ENCODE assay signal across 19 cellular contexts in the genomic region with DNA sequence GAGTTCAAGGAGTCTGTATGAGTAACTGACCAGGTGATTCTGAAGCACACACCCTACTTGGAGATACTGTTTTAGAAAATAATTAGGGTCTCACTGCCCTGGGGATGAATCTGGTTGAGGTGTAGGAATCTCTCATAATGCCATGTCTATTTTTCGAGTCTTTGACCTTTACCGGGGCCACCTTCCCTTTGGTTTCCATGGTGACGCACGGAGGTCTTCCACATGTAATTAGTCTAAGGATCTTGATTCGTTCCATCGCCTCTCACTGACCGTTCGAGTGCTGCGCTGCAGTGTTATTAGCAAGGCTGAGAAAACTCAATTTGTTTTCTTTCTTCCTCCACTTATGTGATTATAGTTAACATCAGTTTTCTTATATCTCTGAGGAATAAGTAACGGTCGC.
"Had no signal": no experiment of that assay in that cellular context is flagged by ENCODE, and none has a peak within 500 bp of the region (broad histone marks: within the 10 kb centered on the region; RNA-seq: fewer than 3 reads in every experiment).

No MANE protein-coding gene starts in this region.

- H3K9me3 Mint-ChIP-seq: activated naive CD4-positive, alpha-beta T cell treated with anti-CD3 and anti-CD28 coated beads, Interleukin-2, amount 50 U/mL, for 24 hours; activated T-cell treated with anti-CD3 and anti-CD28 coated beads, Interleukin-2, amount 50 U/mL, for 4 hours; central memory CD8-positive, alpha-beta T cell; naive B cell; stimulated activated naive CD8-positive, alpha-beta T cell treated with anti-CD3 and anti-CD28 coated beads, Interleukin-15, Interleukin-2, amounts not matched to agents 100 ng/mL and 50 ng/mL, for 24 hours; T-helper 1 cell treated with Interleukin-12 subunit alpha and Interleukin-12 subunit beta and Interleukin-4 antibody, amounts not matched to agents 30 μg/mL and 1 μg/mL, for 36 hours had no signal

- ATAC-seq: activated T-cell treated with anti-CD3 and anti-CD28 coated beads, Interleukin-2, amount 50 U/mL, for 4 hours; mucosa of descending colon had no signal

- H3K4me3 Mint-ChIP-seq: activated CD4-positive, alpha-beta T cell treated with anti-CD3 and anti-CD28 coated beads, Interleukin-2, amount 10 ng/mL, durations not matched to agents 24 days and 14 days; activated naive CD4-positive, alpha-beta T cell treated with anti-CD3 and anti-CD28 coated beads, Interleukin-2, amount 50 U/mL, for 24 hours; activated T-cell treated with anti-CD3 and anti-CD28 coated beads, Interleukin-2, amount 50 U/mL, for 4 hours; central memory CD8-positive, alpha-beta T cell; stimulated activated naive CD8-positive, alpha-beta T cell treated with anti-CD3 and anti-CD28 coated beads, Interleukin-15, Interleukin-2, amounts not matched to agents 100 ng/mL and 50 ng/mL, for 24 hours; T-helper 1 cell treated with Interleukin-12 subunit alpha and Interleukin-12 subunit beta and Interleukin-4 antibody, amounts not matched to agents 30 μg/mL and 1 μg/mL, for 36 hours had no signal

- H3K36me3 Mint-ChIP-seq: activated naive CD4-positive, alpha-beta T cell treated with anti-CD3 and anti-CD28 coated beads, Interleukin-2, amount 50 U/mL, for 24 hours; naive B cell had no signal

- H3K27ac ChIP-seq: ascending aorta, colonic mucosa, tibial nerve, vagina had no signal

- H3K27me3 Mint-ChIP-seq: activated naive CD4-positive, alpha-beta T cell treated with anti-CD3 and anti-CD28 coated beads, Interleukin-2, amount 50 U/mL, for 24 hours; central memory CD8-positive, alpha-beta T cell; naive B cell had no signal

- DNase-seq: activated CD4-positive, alpha-beta T cell treated with anti-CD3 and anti-CD28 coated beads, Interleukin-2, amount 10 ng/mL, durations not matched to agents 24 days and 14 days; activated CD8-positive, alpha-beta memory T cell treated with anti-CD3 and anti-CD28 coated beads, Interleukin-2, amount 50 U/mL, for 4 hours; activated effector memory CD4-positive, alpha-beta T cell treated with Interleukin-2 at 50 U/mL for 16 hours; activated T-cell treated with anti-CD3 and anti-CD28 coated beads, Interleukin-2, amount 50 U/mL, for 4 hours; colonic mucosa; foreskin melanocyte; kidney; left lung; mucosa of descending colon; naive B cell; nucleus accumbens; posterior cingulate gyrus had no signal

- H3K36me3 ChIP-seq: ascending aorta, colonic mucosa, left lung, tibial nerve, vagina had no signal

- H3K4me1 ChIP-seq: ascending aorta, colonic mucosa, tibial nerve, vagina had no signal

- H3K27me3 ChIP-seq: ascending aorta, colonic mucosa, left lung, tibial nerve, vagina had no signal

- H3K9me3 ChIP-seq: ascending aorta, colonic mucosa, left lung, mucosa of descending colon, tibial nerve, vagina had no signal

- H3K27ac Mint-ChIP-seq: activated CD4-positive, alpha-beta T cell treated with anti-CD3 and anti-CD28 coated beads, Interleukin-2, amount 10 ng/mL, durations not matched to agents 24 days and 14 days; activated naive CD4-positive, alpha-beta T cell treated with anti-CD3 and anti-CD28 coated beads, Interleukin-2, amount 50 U/mL, for 24 hours; naive B cell; stimulated activated naive CD8-positive, alpha-beta T cell treated with anti-CD3 and anti-CD28 coated beads, Interleukin-15, Interleukin-2, amounts not matched to agents 100 ng/mL and 50 ng/mL, for 24 hours; T-helper 1 cell treated with Interleukin-12 subunit alpha and Interleukin-12 subunit beta and Interleukin-4 antibody, amounts not matched to agents 30 μg/mL and 1 μg/mL, for 36 hours had no signal

- H3K4me3 ChIP-seq: ascending aorta, colonic mucosa, left lung, mucosa of descending colon, tibial nerve, vagina had no signal
